ENCODE assay signal across 1 cellular context in genomic region chr15:51131596-51132290, GRCh38.
TF ChIP-seq lines count a peak whose summit lies in the region.

No MANE protein-coding gene starts in this region.

TF ChIP-seq in HepG2, 621 proteins besides CTCF, POLR2A, EP300 and RAD21 (continued from another document):
- no peak for TF ChIP-seq ZNF407 (CRISPR knock-in tag; IDR thresholded peaks at IDR 0.05; ENCODE audit: not compliant biosample characterization)
- peak; percentile 63 for TF ChIP-seq HNF4A (CRISPR knock-in tag; IDR thresholded peaks at IDR 0.05)
- 0 out of 2 replicates have a peak, but pooled peaks have one; percentile 20 for TF ChIP-seq POGZ (CRISPR knock-in tag; IDR thresholded peaks at IDR 0.05)
- TF ChIP-seq ELK4 (CRISPR knock-in tag; IDR thresholded peaks at IDR 0.05; ENCODE audit: borderline replicate concordance), result no peak
- TF ChIP-seq ETV6 (CRISPR knock-in tag; conservative IDR thresholded peaks at IDR 0.05), result no peak
- TF ChIP-seq ZNF30 (CRISPR knock-in tag; IDR thresholded peaks at IDR 0.05), result no peak
- TF ChIP-seq PHF20 (CRISPR knock-in tag; IDR thresholded peaks at IDR 0.05), result no peak
TF ChIP-seq in HepG2: peak in this region for 4.
